Comparison of ENCODE assay signal across 16 cellular contexts in the genomic region with DNA sequence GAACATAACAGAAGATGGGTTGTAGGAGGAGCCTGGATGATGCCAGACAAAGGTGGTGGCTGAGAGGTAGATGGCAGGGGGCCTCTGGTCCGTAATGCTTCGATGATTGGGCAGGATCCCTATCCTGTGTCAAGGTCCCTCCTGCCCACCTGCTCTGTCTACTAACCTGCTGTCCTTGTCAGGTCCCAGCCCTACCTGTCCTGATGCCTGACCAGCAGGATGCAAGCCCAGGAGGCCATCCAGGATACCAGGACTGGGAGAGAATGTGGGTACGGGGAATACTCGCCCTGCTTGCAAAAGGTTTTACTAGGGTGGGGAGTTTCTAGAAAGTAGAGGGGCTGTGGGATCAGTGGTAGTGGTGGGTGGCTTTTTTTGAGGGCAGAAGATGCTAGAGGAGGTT. TPM values are rescaled to one million over a fixed set of nuclear protein-coding genes. Genes with fewer than 3 reads are reported as not detected.
A peak's percentile ranks its signal among the peaks of the same experiment; 100 is the strongest.
DNase-seq lines count a peak whose midpoint lies in the region; ATAC-seq, FAIRE-seq and TF ChIP-seq lines count a peak whose summit lies in the region.
"Had no signal": no experiment of that assay in that cellular context is flagged by ENCODE, and none has a peak within 500 bp of the region (broad histone marks: within the 10 kb centered on the region; RNA-seq: fewer than 3 reads in every experiment).

No MANE protein-coding gene starts in this region.

- WGBS in HepG2 (ENCODE audit: low lambda C conversion rate) = 97% methylated on average over 4 of the region's 4 CpGs
- 87% methylated on average over 4 of the region's 4 CpGs for whole genome bisulfite sequencing in suprapubic skin

- no peak overlapping the region for H3K9ac ChIP-seq in HepG2 (ENCODE audit: insufficient read depth, low read depth, low read length)

- in situ Hi-C loops in Panc1 (cut with HindIII; ENCODE audit: low pct_unique_long_range_greater_than_20kb, low sequenced_read_pairs) (no loop called here), HepG2 (cut with HindIII; ENCODE audit: extremely low pct_ligation_motif_present, low pct_unique_long_range_greater_than_20kb) (no loop called here)

- H3K79me2 ChIP-seq in HepG2 (ENCODE audit: insufficient read depth, low read length) = no peaks in the 10 kb centered on the region

- DNase-seq in activated naive CD4-positive, alpha-beta T cell treated with anti-CD3 and anti-CD28 coated beads for 36 hours = peak; percentile 4
- DNase-seq in activated naive CD4-positive, alpha-beta T cell treated with anti-CD3 and anti-CD28 coated beads, Interleukin-2, amount 50 U/mL, for 16 hours = no peak
- no peak for DNase-seq in Panc1 (ENCODE audit: low read depth, low spot score)
- no peak for DNase-seq in HepG2 (ENCODE audit: low spot score)
- peak; percentile 13 to 42 for DNase-seq in suprapubic skin (ENCODE audit: low spot score in 2 of 2)
- DNase-seq in HUDEP-2 (lab: John Stamatoyannopoulos, UW; ENCODE audit: unreplicated experiment in 76 of 76) = no peak
- no peak for DNase-seq in cerebellar nuclear complex (lab: John Stamatoyannopoulos, UW)
- DNase-seq: central memory CD4-positive, alpha-beta T cell; COR-L47; NCI-H1436; small intestine; stimulated activated naive CD4-positive, alpha-beta T cell had no signal

- ATAC-seq in Panc1 (no peak), HepG2 (no peak), HG03095 (IDR thresholded peaks at IDR 0.05; ENCODE audit: unreplicated experiment) (no peak)
- ATAC-seq: GM12878, left colon had no signal

- no peak overlapping the region for H3K4me3 Mint-ChIP-seq in activated naive CD4-positive, alpha-beta T cell treated with anti-CD3 and anti-CD28 coated beads for 36 hours

- no peak for TF ChIP-seq RAD21 in HepG2 (CRISPR knock-in tag; IDR thresholded peaks at IDR 0.05)

- no peak overlapping the region for H3K4me2 ChIP-seq in HepG2 (ENCODE audit: low read depth, low read length)

- no peak for FAIRE-seq in HepG2 (lab: Jason Lieb, UNC)
- FAIRE-seq: endometrium, GM12878, small intestine had no signal

- no peak overlapping the region for H2AFZ ChIP-seq in HepG2 (ENCODE audit: low read length)

- H3K9me3 ChIP-seq in Panc1 (ENCODE audit: control insufficient read depth, insufficient read depth, low read depth, low read length) (no peaks in the 10 kb centered on the region), HepG2 (ENCODE audit: low read length) (no peaks in the 10 kb centered on the region), suprapubic skin (no peaks in the 10 kb centered on the region)

- peaks cover 24% of the 10 kb centered on the region for H3K4me1 Mint-ChIP-seq in activated naive CD4-positive, alpha-beta T cell treated with anti-CD3 and anti-CD28 coated beads for 36 hours (ENCODE audit: low read depth)

- H3K27ac ChIP-seq in Panc1 (ENCODE audit: low read length) (no peak overlapping the region), HepG2 (ENCODE audit: extremely low read length, insufficient read depth, low read length) (no peak overlapping the region), suprapubic skin (no peak overlapping the region)

- CTCF ChIA-PET in activated naive CD4-positive, alpha-beta T cell treated with anti-CD3 and anti-CD28 coated beads for 36 hours (lab: Charles Lee) = no interaction called here
- CTCF ChIA-PET in Panc1 (lab: Charles Lee) (no interaction called here), HepG2 (lab: Yijun Ruan, JAX; ENCODE audit: low intra/inter-chr PET ratio, low total read pairs) (no interaction called here)

- TF ChIP-seq EP300 in HepG2 (IDR thresholded peaks at IDR 0.05; ENCODE audit: low read depth in 2 of 2, low read length in 2 of 2) (no peak), HepG2 (CRISPR knock-in tag; IDR thresholded peaks at IDR 0.05; ENCODE audit: borderline replicate concordance) (no peak), suprapubic skin (IDR thresholded peaks at IDR 0.05) (no peak)

- TF ChIP-seq CTCF in Panc1 (IDR thresholded peaks at IDR 0.05) (no peak), HepG2 (CRISPR knock-in tag; IDR thresholded peaks at IDR 0.05) (no peak), suprapubic skin (IDR thresholded peaks at IDR 0.05) (no peak)

- H3K4me3 ChIP-seq in Panc1 (ENCODE audit: low read depth in 2 of 2, low read length in 2 of 2) (no peak overlapping the region), HepG2 (replicated peaks in 1 of 3; ENCODE audit: insufficient read depth in 1 of 3, low read depth in 2 of 3, low read length in 3 of 3) (no peak overlapping the region), suprapubic skin (no peak overlapping the region)
- H3K4me3 ChIP-seq: GM12878 had no signal

- intact Hi-C loops in activated naive CD4-positive, alpha-beta T cell treated with anti-CD3 and anti-CD28 coated beads for 36 hours (cut with micrococcal nuclease) = no loop called here
- intact Hi-C loops in Panc1 (cut with micrococcal nuclease; ENCODE audit: unreplicated experiment) (no loop called here), HepG2 (cut with micrococcal nuclease; ENCODE audit: unreplicated experiment) (no loop called here)

- H3K36me3 ChIP-seq in Panc1 (ENCODE audit: control insufficient read depth, insufficient read depth, low read length) (no peaks in the 10 kb centered on the region), HepG2 (replicated peaks in 1 of 2; ENCODE audit: control insufficient read depth in 1 of 2, insufficient read depth in 2 of 2, low read length in 2 of 2) (no peaks in the 10 kb centered on the region; a peak in 2 of 5 replicates), suprapubic skin (peaks cover 41% of the 10 kb centered on the region)

- POLR2A ChIA-PET in Panc1 (lab: Charles Lee) (no interaction called here), HepG2 (lab: Yijun Ruan, JAX) (interaction anchor here (1.0 to 1.4 kb wide), 2 partner anchors 9 to 10 kb away, joined by 6 to 8 read pairs; no protein-coding TSS in a partner anchor)

- no peaks in the 10 kb centered on the region for H3K9me3 Mint-ChIP-seq in activated naive CD4-positive, alpha-beta T cell treated with anti-CD3 and anti-CD28 coated beads for 36 hours

- H3K27me3 ChIP-seq in Panc1 (ENCODE audit: control insufficient read depth, insufficient read depth, low read length) (no peaks in the 10 kb centered on the region), HepG2 (ENCODE audit: control insufficient read depth in 1 of 2, insufficient read depth in 2 of 2, low read length in 2 of 2) (no peaks in the 10 kb centered on the region), suprapubic skin (no peaks in the 10 kb centered on the region)

- peaks cover 23% of the 10 kb centered on the region for H3K36me3 Mint-ChIP-seq in activated naive CD4-positive, alpha-beta T cell treated with anti-CD3 and anti-CD28 coated beads for 36 hours (ENCODE audit: low read depth)

- TSS peak; percentile 33 for BruUV-seq in Panc1 (replicated peaks; lab: Mats Ljungman, UMichigan)
- no TSS peak for BruUV-seq in HepG2 (replicated peaks; lab: Mats Ljungman, UMichigan)

- TF ChIP-seq POLR2A in HepG2 (IDR thresholded peaks at IDR 0.05; ENCODE audit: insufficient read depth in 1 of 2, low read depth in 2 of 2, low read length in 2 of 2) = no peak
- TF ChIP-seq POLR2A in suprapubic skin (IDR thresholded peaks at IDR 0.05) = no peak

- H3K4me1 ChIP-seq in Panc1 (ENCODE audit: control insufficient read depth, insufficient read depth, low read length) (peaks cover 5% of the 10 kb centered on the region; the same call in 1 of the 2 replicates), HepG2 (ENCODE audit: insufficient read depth, low read length) (peaks cover 22% of the 10 kb centered on the region), suprapubic skin (peaks cover 12% of the 10 kb centered on the region)

- H3K27me3 Mint-ChIP-seq in activated naive CD4-positive, alpha-beta T cell treated with anti-CD3 and anti-CD28 coated beads for 36 hours (ENCODE audit: low read depth) = no peaks in the 10 kb centered on the region

- H3K27ac Mint-ChIP-seq in activated naive CD4-positive, alpha-beta T cell treated with anti-CD3 and anti-CD28 coated beads for 36 hours = no peak overlapping the region

- H4K20me1 ChIP-seq in HepG2 (ENCODE audit: insufficient read depth, low read length) = no peaks in the 10 kb centered on the region

RNA-seq across cellular contexts. Expression of gene MZF1, which starts 4.4 kb away (rescaled TPM):
- 10 to 100 TPM; 13.3 to 13.4 TPM for total RNA-seq in activated naive CD4-positive, alpha-beta T cell treated with anti-CD3 and anti-CD28 coated beads for 36 hours
- total RNA-seq in Panc1 (2021; ENCODE audit: unreplicated experiment) = 25.9 TPM
- polyA plus RNA-seq in Panc1 (2012; ENCODE audit: insufficient read length) = 26.0 TPM
- total RNA-seq in HepG2 (2016; rRNA removed; fragmentation: Illumina TruSeq; extraction: Trizol) = 1.3 and 3.1 TPM in 2 replicates
- 0.97 and 1.1 TPM in 2 replicates for total RNA-seq in HepG2 (2016; cell fraction: cytosol; rRNA removed; fragmentation: Illumina TruSeq; extraction: Trizol; ENCODE audit: low read depth)
- total RNA-seq in HepG2 (2016; cell fraction: insoluble cytoplasmic fraction; rRNA removed; fragmentation: Illumina TruSeq; extraction: Trizol) = 1.0 and 3.4 TPM in 2 replicates
- 1.1 and 1.4 TPM in 2 replicates for total RNA-seq in HepG2 (2016; cell fraction: membrane; rRNA removed; fragmentation: Illumina TruSeq; extraction: Trizol)
- 3.8 and 4.3 TPM in 2 replicates for total RNA-seq in HepG2 (2016; cell fraction: nucleus; rRNA removed; fragmentation: Illumina TruSeq; extraction: Trizol)
- polyA plus RNA-seq in HepG2 (2011; rRNA removed) = 8.1 and 10.0 TPM in 2 replicates
- 3.4 and 6.6 TPM in 2 replicates for polyA plus RNA-seq in HepG2 (2011; cell fraction: cytosol; rRNA removed)
- 73.5 and 84.6 TPM in 2 replicates for polyA plus RNA-seq in HepG2 (2011; cell fraction: nucleus; rRNA removed)
- 4.8 and 6.6 TPM in 2 replicates for polyA plus RNA-seq in HepG2 (2012)
- polyA plus RNA-seq in HepG2 (2016; cell fraction: cytosol; fragmentation: Illumina TruSeq; extraction: Trizol; ENCODE audit: low read depth) = 0.12 and 0.23 TPM in 2 replicates
- 1.3 and 1.5 TPM in 2 replicates for polyA plus RNA-seq in HepG2 (2016; cell fraction: insoluble cytoplasmic fraction; fragmentation: Illumina TruSeq; extraction: Trizol; ENCODE audit: low read depth)
- polyA plus RNA-seq in HepG2 (2016; cell fraction: membrane; fragmentation: Illumina TruSeq; extraction: Trizol; ENCODE audit: low read depth) = 0.18 and 0.57 TPM in 2 replicates
- 15.9 and 16.0 TPM in 2 replicates for polyA plus RNA-seq in HepG2 (2016; cell fraction: nucleus; fragmentation: Illumina TruSeq; extraction: Trizol; ENCODE audit: insufficient read depth, low read depth)
- 12.8 and 32.3 TPM in 2 replicates for polyA minus RNA-seq in HepG2 (2011; rRNA and poly(A)+ RNA removed; ENCODE audit: low replicate concordance)
- 1.9 and 3.2 TPM in 2 replicates for polyA minus RNA-seq in HepG2 (2011; cell fraction: cytosol; rRNA and poly(A)+ RNA removed)
- 11.1 and 11.8 TPM in 2 replicates for polyA minus RNA-seq in HepG2 (2011; cell fraction: nucleus; rRNA and poly(A)+ RNA removed)
- total RNA-seq in suprapubic skin = 10 to 100 TPM; 29.0 to 53.2 (median 37.5) TPM

RNA-seq across cellular contexts. Expression of gene UBE2M, which starts 10.3 kb away (rescaled TPM):
- 10 to 100 TPM; 91.4 to 93.6 TPM for total RNA-seq in activated naive CD4-positive, alpha-beta T cell treated with anti-CD3 and anti-CD28 coated beads for 36 hours
- 189 TPM for total RNA-seq in Panc1 (2021; ENCODE audit: unreplicated experiment)
- 306 TPM for polyA plus RNA-seq in Panc1 (2012; ENCODE audit: insufficient read length)
- total RNA-seq in HepG2 (2016; rRNA removed; fragmentation: Illumina TruSeq; extraction: Trizol) = 29.5 and 36.2 TPM in 2 replicates
- total RNA-seq in HepG2 (2016; cell fraction: cytosol; rRNA removed; fragmentation: Illumina TruSeq; extraction: Trizol; ENCODE audit: low read depth) = 14.2 and 15.5 TPM in 2 replicates
- 25.4 and 36.1 TPM in 2 replicates for total RNA-seq in HepG2 (2016; cell fraction: insoluble cytoplasmic fraction; rRNA removed; fragmentation: Illumina TruSeq; extraction: Trizol)
- total RNA-seq in HepG2 (2016; cell fraction: membrane; rRNA removed; fragmentation: Illumina TruSeq; extraction: Trizol) = 26.0 and 30.0 TPM in 2 replicates
- 14.4 and 19.6 TPM in 2 replicates for total RNA-seq in HepG2 (2016; cell fraction: nucleus; rRNA removed; fragmentation: Illumina TruSeq; extraction: Trizol)
- polyA plus RNA-seq in HepG2 (2011; rRNA removed) = 50.3 and 55.5 TPM in 2 replicates
- polyA plus RNA-seq in HepG2 (2011; cell fraction: cytosol; rRNA removed) = 32.0 and 34.7 TPM in 2 replicates
- 59.9 and 61.9 TPM in 2 replicates for polyA plus RNA-seq in HepG2 (2011; cell fraction: nucleus; rRNA removed)
- 47.3 and 47.7 TPM in 2 replicates for polyA plus RNA-seq in HepG2 (2012)
- polyA plus RNA-seq in HepG2 (2016; cell fraction: cytosol; fragmentation: Illumina TruSeq; extraction: Trizol; ENCODE audit: low read depth) = 22.8 and 27.9 TPM in 2 replicates
- 54.2 and 62.5 TPM in 2 replicates for polyA plus RNA-seq in HepG2 (2016; cell fraction: insoluble cytoplasmic fraction; fragmentation: Illumina TruSeq; extraction: Trizol; ENCODE audit: low read depth)
- 30.4 and 40.6 TPM in 2 replicates for polyA plus RNA-seq in HepG2 (2016; cell fraction: membrane; fragmentation: Illumina TruSeq; extraction: Trizol; ENCODE audit: low read depth)
- 53.2 and 66.7 TPM in 2 replicates for polyA plus RNA-seq in HepG2 (2016; cell fraction: nucleus; fragmentation: Illumina TruSeq; extraction: Trizol; ENCODE audit: insufficient read depth, low read depth)
- polyA minus RNA-seq in HepG2 (2011; rRNA and poly(A)+ RNA removed; ENCODE audit: low replicate concordance) = 39.7 and 154 TPM in 2 replicates
- 26.9 and 27.3 TPM in 2 replicates for polyA minus RNA-seq in HepG2 (2011; cell fraction: cytosol; rRNA and poly(A)+ RNA removed)
- 20.8 and 23.0 TPM in 2 replicates for polyA minus RNA-seq in HepG2 (2011; cell fraction: nucleus; rRNA and poly(A)+ RNA removed)
- total RNA-seq in suprapubic skin = 10 to 100 TPM; 16.4 to 31.5 (median 21.7) TPM

RNA-seq across cellular contexts. Expression of gene CHMP2A, which starts 13.8 kb away (rescaled TPM):
- 100 to 1,000 TPM; 109 to 111 TPM for total RNA-seq in activated naive CD4-positive, alpha-beta T cell treated with anti-CD3 and anti-CD28 coated beads for 36 hours
- total RNA-seq in Panc1 (2021; ENCODE audit: unreplicated experiment) = 191 TPM
- polyA plus RNA-seq in Panc1 (2012; ENCODE audit: insufficient read length) = 381 TPM
- total RNA-seq in HepG2 (2016; rRNA removed; fragmentation: Illumina TruSeq; extraction: Trizol) = 55.0 and 70.9 TPM in 2 replicates
- total RNA-seq in HepG2 (2016; cell fraction: cytosol; rRNA removed; fragmentation: Illumina TruSeq; extraction: Trizol; ENCODE audit: low read depth) = 45.6 and 61.8 TPM in 2 replicates
- total RNA-seq in HepG2 (2016; cell fraction: insoluble cytoplasmic fraction; rRNA removed; fragmentation: Illumina TruSeq; extraction: Trizol) = 56.2 and 72.4 TPM in 2 replicates
- 35.3 and 50.0 TPM in 2 replicates for total RNA-seq in HepG2 (2016; cell fraction: membrane; rRNA removed; fragmentation: Illumina TruSeq; extraction: Trizol)
- total RNA-seq in HepG2 (2016; cell fraction: nucleus; rRNA removed; fragmentation: Illumina TruSeq; extraction: Trizol) = 22.1 and 25.7 TPM in 2 replicates
- 49.7 and 51.4 TPM in 2 replicates for polyA plus RNA-seq in HepG2 (2011; rRNA removed)
- 61.9 and 66.7 TPM in 2 replicates for polyA plus RNA-seq in HepG2 (2011; cell fraction: cytosol; rRNA removed)
- polyA plus RNA-seq in HepG2 (2011; cell fraction: nucleus; rRNA removed) = 108 and 113 TPM in 2 replicates
- polyA plus RNA-seq in HepG2 (2012) = 41.7 and 46.0 TPM in 2 replicates
- polyA plus RNA-seq in HepG2 (2016; cell fraction: cytosol; fragmentation: Illumina TruSeq; extraction: Trizol; ENCODE audit: low read depth) = 56.7 and 73.4 TPM in 2 replicates
- 88.0 and 94.2 TPM in 2 replicates for polyA plus RNA-seq in HepG2 (2016; cell fraction: insoluble cytoplasmic fraction; fragmentation: Illumina TruSeq; extraction: Trizol; ENCODE audit: low read depth)
- polyA plus RNA-seq in HepG2 (2016; cell fraction: membrane; fragmentation: Illumina TruSeq; extraction: Trizol; ENCODE audit: low read depth) = 38.7 and 48.0 TPM in 2 replicates
- polyA plus RNA-seq in HepG2 (2016; cell fraction: nucleus; fragmentation: Illumina TruSeq; extraction: Trizol; ENCODE audit: insufficient read depth, low read depth) = 55.6 and 56.2 TPM in 2 replicates
- 46.3 and 131 TPM in 2 replicates for polyA minus RNA-seq in HepG2 (2011; rRNA and poly(A)+ RNA removed; ENCODE audit: low replicate concordance)
- polyA minus RNA-seq in HepG2 (2011; cell fraction: cytosol; rRNA and poly(A)+ RNA removed) = 25.4 and 27.7 TPM in 2 replicates
- polyA minus RNA-seq in HepG2 (2011; cell fraction: nucleus; rRNA and poly(A)+ RNA removed) = 21.0 and 24.5 TPM in 2 replicates
- total RNA-seq in suprapubic skin = 100 to 1,000 TPM in 3 of 4 donors, 10 to 100 TPM in 1; 96.1 to 120 (median 103) TPM

RNA-seq across cellular contexts. Expression of gene TRIM28, which starts 24.9 kb away (rescaled TPM):
- total RNA-seq in activated naive CD4-positive, alpha-beta T cell treated with anti-CD3 and anti-CD28 coated beads for 36 hours = 100 to 1,000 TPM; 475 to 483 TPM
- total RNA-seq in Panc1 (2021; ENCODE audit: unreplicated experiment) (767 TPM), HepG2 (2016; rRNA removed; fragmentation: Illumina TruSeq; extraction: Trizol) (302 and 361 TPM in 2 replicates), suprapubic skin (100 to 1,000 TPM; 334 to 395 (median 360) TPM)
- polyA plus RNA-seq in Panc1 (2012; ENCODE audit: insufficient read length) = 1,302 TPM
- 29.3 and 34.8 TPM in 2 replicates for total RNA-seq in HepG2 (2016; cell fraction: cytosol; rRNA removed; fragmentation: Illumina TruSeq; extraction: Trizol; ENCODE audit: low read depth)
- total RNA-seq in HepG2 (2016; cell fraction: insoluble cytoplasmic fraction; rRNA removed; fragmentation: Illumina TruSeq; extraction: Trizol) = 282 and 373 TPM in 2 replicates
- total RNA-seq in HepG2 (2016; cell fraction: membrane; rRNA removed; fragmentation: Illumina TruSeq; extraction: Trizol) = 118 and 119 TPM in 2 replicates
- total RNA-seq in HepG2 (2016; cell fraction: nucleus; rRNA removed; fragmentation: Illumina TruSeq; extraction: Trizol) = 266 and 307 TPM in 2 replicates
- polyA plus RNA-seq in HepG2 (2011; rRNA removed) = 439 and 461 TPM in 2 replicates
- 192 and 284 TPM in 2 replicates for polyA plus RNA-seq in HepG2 (2011; cell fraction: cytosol; rRNA removed)
- 913 and 1,149 TPM in 2 replicates for polyA plus RNA-seq in HepG2 (2011; cell fraction: nucleus; rRNA removed)
- polyA plus RNA-seq in HepG2 (2012) = 400 and 525 TPM in 2 replicates
- 31.8 and 43.0 TPM in 2 replicates for polyA plus RNA-seq in HepG2 (2016; cell fraction: cytosol; fragmentation: Illumina TruSeq; extraction: Trizol; ENCODE audit: low read depth)
- polyA plus RNA-seq in HepG2 (2016; cell fraction: insoluble cytoplasmic fraction; fragmentation: Illumina TruSeq; extraction: Trizol; ENCODE audit: low read depth) = 296 and 460 TPM in 2 replicates
- polyA plus RNA-seq in HepG2 (2016; cell fraction: membrane; fragmentation: Illumina TruSeq; extraction: Trizol; ENCODE audit: low read depth) = 94.7 and 105 TPM in 2 replicates
- polyA plus RNA-seq in HepG2 (2016; cell fraction: nucleus; fragmentation: Illumina TruSeq; extraction: Trizol; ENCODE audit: insufficient read depth, low read depth) = 574 and 592 TPM in 2 replicates
- polyA minus RNA-seq in HepG2 (2011; rRNA and poly(A)+ RNA removed; ENCODE audit: low replicate concordance) = 1,983 and 2,170 TPM in 2 replicates
- 465 and 488 TPM in 2 replicates for polyA minus RNA-seq in HepG2 (2011; cell fraction: cytosol; rRNA and poly(A)+ RNA removed)
- polyA minus RNA-seq in HepG2 (2011; cell fraction: nucleus; rRNA and poly(A)+ RNA removed) = 351 and 419 TPM in 2 replicates

RNA-seq across cellular contexts. Expression of gene ZBTB45, which starts 49.1 kb away (rescaled TPM):
- 1 to 10 TPM; 5.5 to 6.0 TPM for total RNA-seq in activated naive CD4-positive, alpha-beta T cell treated with anti-CD3 and anti-CD28 coated beads for 36 hours
- total RNA-seq in Panc1 (2021; ENCODE audit: unreplicated experiment) (24.7 TPM), HepG2 (2016; rRNA removed; fragmentation: Illumina TruSeq; extraction: Trizol) (2.0 and 3.7 TPM in 2 replicates), suprapubic skin (10 to 100 TPM in 3 of 4 donors, 1 to 10 TPM in 1; 6.7 to 20.7 (median 15.8) TPM)
- polyA plus RNA-seq in Panc1 (2012; ENCODE audit: insufficient read length) = 33.6 TPM
- 1.0 and 1.1 TPM in 2 replicates for total RNA-seq in HepG2 (2016; cell fraction: cytosol; rRNA removed; fragmentation: Illumina TruSeq; extraction: Trizol; ENCODE audit: low read depth)
- total RNA-seq in HepG2 (2016; cell fraction: insoluble cytoplasmic fraction; rRNA removed; fragmentation: Illumina TruSeq; extraction: Trizol) = 1.9 and 3.8 TPM in 2 replicates
- 2.8 TPM in 2 replicates for total RNA-seq in HepG2 (2016; cell fraction: membrane; rRNA removed; fragmentation: Illumina TruSeq; extraction: Trizol)
- total RNA-seq in HepG2 (2016; cell fraction: nucleus; rRNA removed; fragmentation: Illumina TruSeq; extraction: Trizol) = 2.7 and 3.4 TPM in 2 replicates
- 3.0 and 3.2 TPM in 2 replicates for polyA plus RNA-seq in HepG2 (2011; rRNA removed)
- 1.7 and 2.6 TPM in 2 replicates for polyA plus RNA-seq in HepG2 (2011; cell fraction: cytosol; rRNA removed)
- 10.2 and 12.2 TPM in 2 replicates for polyA plus RNA-seq in HepG2 (2011; cell fraction: nucleus; rRNA removed)
- polyA plus RNA-seq in HepG2 (2012) = 2.7 and 4.2 TPM in 2 replicates
- 0.78 and 0.83 TPM in 2 replicates for polyA plus RNA-seq in HepG2 (2016; cell fraction: cytosol; fragmentation: Illumina TruSeq; extraction: Trizol; ENCODE audit: low read depth)
- polyA plus RNA-seq in HepG2 (2016; cell fraction: insoluble cytoplasmic fraction; fragmentation: Illumina TruSeq; extraction: Trizol; ENCODE audit: low read depth) = 3.5 and 3.8 TPM in 2 replicates
- 2.0 and 2.4 TPM in 2 replicates for polyA plus RNA-seq in HepG2 (2016; cell fraction: membrane; fragmentation: Illumina TruSeq; extraction: Trizol; ENCODE audit: low read depth)
- polyA plus RNA-seq in HepG2 (2016; cell fraction: nucleus; fragmentation: Illumina TruSeq; extraction: Trizol; ENCODE audit: insufficient read depth, low read depth) = 6.2 and 6.8 TPM in 2 replicates
- polyA minus RNA-seq in HepG2 (2011; rRNA and poly(A)+ RNA removed; ENCODE audit: low replicate concordance) = 6.6 and 8.8 TPM in 2 replicates
- polyA minus RNA-seq in HepG2 (2011; cell fraction: cytosol; rRNA and poly(A)+ RNA removed) = 2.9 and 3.8 TPM in 2 replicates
- polyA minus RNA-seq in HepG2 (2011; cell fraction: nucleus; rRNA and poly(A)+ RNA removed) = 7.0 and 7.3 TPM in 2 replicates

Comparison
In these comparisons a context has a peak if more than half of its experiments do, and no peak if none do; other contexts are left out.
1. DNase-seq: peak in activated naive CD4-positive, alpha-beta T cell treated with anti-CD3 and anti-CD28 coated beads for 36 hours (single experiment) and suprapubic skin (2 of 2); none in activated naive CD4-positive, alpha-beta T cell treated with anti-CD3 and anti-CD28 coated beads, Interleukin-2, amount 50 U/mL, for 16 hours (single experiment), Panc1 (single experiment), HepG2 (single experiment), HUDEP-2 (0 of 76) and cerebellar nuclear complex (0 of 2).